ENCODE assay signal across 12 cellular contexts in the genomic region with DNA sequence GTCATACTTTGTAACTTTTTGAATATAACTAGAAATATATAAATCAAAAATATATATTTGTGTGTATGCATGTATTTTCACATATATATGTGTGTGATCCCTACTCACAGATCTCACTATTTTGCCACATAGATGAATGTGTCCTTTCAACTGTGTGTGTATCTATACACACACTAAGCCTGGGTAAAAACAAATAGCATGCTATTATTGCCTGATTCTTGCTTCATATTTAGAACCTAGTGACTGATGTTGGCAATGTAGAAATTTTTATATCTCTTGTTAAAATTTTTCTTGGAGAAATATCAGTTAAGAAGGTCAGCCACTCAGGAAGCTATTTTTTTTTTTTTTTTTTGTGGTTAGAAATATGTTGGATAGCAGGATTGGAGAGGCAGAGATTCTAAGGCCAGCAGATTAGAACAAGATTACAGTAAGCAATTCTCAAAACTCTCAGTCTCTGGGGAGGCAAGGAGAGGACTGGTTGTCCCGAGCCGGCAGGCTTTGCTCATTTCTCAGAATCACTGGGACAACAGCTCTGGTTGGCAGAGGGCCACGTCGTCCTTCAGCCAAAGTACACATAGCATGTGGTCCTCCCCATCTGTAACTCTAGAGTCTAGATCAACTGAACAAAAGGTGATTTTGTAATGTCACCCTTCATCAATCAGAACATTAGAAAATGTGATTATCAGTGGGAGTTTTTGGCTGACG. TPM values are rescaled to one million over a fixed set of nuclear protein-coding genes. Genes with fewer than 3 reads are reported as not detected.
DNase-seq lines count a peak whose midpoint lies in the region; ATAC-seq lines count a peak whose summit lies in the region.
"Had no signal": no experiment of that assay in that cellular context is flagged by ENCODE, and none has a peak within 500 bp of the region (broad histone marks: within the 10 kb centered on the region; RNA-seq: fewer than 3 reads in every experiment).

No MANE protein-coding gene starts in this region.

- DNase-seq in A172 (ENCODE audit: low spot score) (peak; percentile 9), NCI-H69 (lab: John Stamatoyannopoulos, UW) (peak; percentile 94), fibroblast of peridontal ligament (ENCODE audit: extremely low read depth) (peak; percentile 83), non-pigmented ciliary epithelial cell (ENCODE audit: low read depth) (peak; percentile 13), NOMO-1 treated with DMSO at 0.1 percent for 48 hours (lab: John Stamatoyannopoulos, UW; ENCODE audit: unreplicated experiment) (no peak)
- DNase-seq in effector CD8-positive, alpha-beta T cell (lab: John Stamatoyannopoulos, UW), result no peak
- DNase-seq: activated CD4-positive, alpha-beta T cell treated with anti-CD3 and anti-CD28 coated beads for 1 hour; naive B cell had no signal

- no peak for ATAC-seq in GM21576 (IDR thresholded peaks at IDR 0.05; ENCODE audit: unreplicated experiment)
- no peak for ATAC-seq in HG03342 (IDR thresholded peaks at IDR 0.05; ENCODE audit: unreplicated experiment)

RNA-seq across cellular contexts. Expression of gene C6, which starts 19.7 kb away (rescaled TPM):
- not detected in 2 replicates for total RNA-seq in A172 (2014; rRNA removed; shearing (Covaris generic))
- total RNA-seq: chondrocyte, NCI-H460 had no signal

Comparison
In these comparisons a context has a peak if more than half of its experiments do, and no peak if none do; other contexts are left out.
1. DNase-seq: peak in A172 (single experiment), NCI-H69 (single experiment), fibroblast of peridontal ligament (single experiment) and non-pigmented ciliary epithelial cell (single experiment); none in NOMO-1 treated with DMSO at 0.1 percent for 48 hours (single experiment) and effector CD8-positive, alpha-beta T cell (single experiment).